Comparison of ENCODE assay signal across 31 cellular contexts in genomic region chr15:53009093-53009492, GRCh38.
"Had no signal": no experiment of that assay in that cellular context is flagged by ENCODE, and none has a peak within 500 bp of the region (broad histone marks: within the 10 kb centered on the region; RNA-seq: fewer than 3 reads in every experiment).

No MANE protein-coding gene starts in this region.

- H3K9me3 ChIP-seq: body of pancreas, breast epithelium, colonic mucosa, esophagus squamous epithelium, gastroesophageal sphincter had no signal

- H3K9me3 Mint-ChIP-seq: activated CD8-positive, alpha-beta T cell treated with anti-CD3 and anti-CD28 coated beads for 36 hours; activated T-cell treated with anti-CD3 and anti-CD28 coated beads, Interleukin-2, amount 50 U/mL, for 4 hours; activated T-helper 17 cell treated with anti-CD3 and anti-CD28 coated beads, Interleukin-2, amount 50 U/mL, for 72 hours had no signal

- H3K27ac Mint-ChIP-seq: activated CD8-positive, alpha-beta T cell treated with anti-CD3 and anti-CD28 coated beads for 36 hours; activated naive CD8-positive, alpha-beta T cell; activated T-helper 17 cell treated with anti-CD3 and anti-CD28 coated beads, Interleukin-2, amount 50 U/mL, for 72 hours; WTC11 had no signal

- H3K27ac ChIP-seq: body of pancreas, breast epithelium, cardiac muscle cell, colonic mucosa, epithelial cell of prostate, esophagus squamous epithelium, gastroesophageal sphincter, heart right ventricle had no signal

- FAIRE-seq: endometrium, endothelial cell of umbilical vein had no signal

- ATAC-seq: activated CD8-positive, alpha-beta T cell treated with anti-CD3 and anti-CD28 coated beads for 36 hours; activated T-cell treated with anti-CD3 and anti-CD28 coated beads, Interleukin-2, amount 50 U/mL, for 4 hours; activated T-helper 17 cell treated with anti-CD3 and anti-CD28 coated beads, Interleukin-2, amount 50 U/mL, for 72 hours; body of pancreas; gastroesophageal sphincter; heart right ventricle; WTC11 had no signal

- H3K4me1 ChIP-seq: body of pancreas, breast epithelium, colonic mucosa, esophagus squamous epithelium, gastroesophageal sphincter, heart right ventricle had no signal

- DNase-seq: activated CD4-positive, alpha-beta T cell treated with anti-CD3 and anti-CD28 coated beads for 1 hour; activated CD4-positive, alpha-beta T cell treated with anti-CD3 and anti-CD28 coated beads for 4 hours; activated CD4-positive, alpha-beta T cell treated with anti-CD3 and anti-CD28 coated beads, Interleukin-2, amount 50 U/mL, for 1 hour; activated CD4-positive, alpha-beta T cell treated with anti-CD3 and anti-CD28 coated beads, Interleukin-2, amount 50 U/mL, for 48 hours; activated CD8-positive, alpha-beta memory T cell treated with anti-CD3 and anti-CD28 coated beads for 24 hours; activated CD8-positive, alpha-beta T cell treated with anti-CD3 and anti-CD28 coated beads for 36 hours; activated effector memory CD4-positive, alpha-beta T cell treated with Interleukin-2 at 50 U/mL for 16 hours; activated gamma-delta T cell treated with Interleukin-2 at 50 U/mL for 16 hours; activated naive CD4-positive, alpha-beta T cell treated with anti-CD3 and anti-CD28 coated beads, Interleukin-2, amount 50 U/mL, for 16 hours; activated naive CD4-positive, alpha-beta T cell treated with Interleukin-2 at 50 U/mL for 16 hours; activated T-cell treated with anti-CD3 and anti-CD28 coated beads, Interleukin-2, amount 50 U/mL, for 4 hours; amygdala; aorta; body of pancreas; central memory CD4-positive, alpha-beta T cell; cerebellar nuclear complex; colonic mucosa; effector CD8-positive, alpha-beta T cell; esophagus squamous epithelium; foreskin melanocyte; heart right ventricle; T-helper 2 cell had no signal

- H3K36me3 Mint-ChIP-seq: activated naive CD8-positive, alpha-beta T cell; WTC11 had no signal

- H3K27me3 ChIP-seq: body of pancreas, breast epithelium, cardiac muscle cell, colonic mucosa, esophagus squamous epithelium, heart right ventricle had no signal

- H3K36me3 ChIP-seq: breast epithelium, cardiac muscle cell, colonic mucosa, esophagus squamous epithelium, gastroesophageal sphincter, heart right ventricle had no signal

- H3K4me3 ChIP-seq: body of pancreas, breast epithelium, cardiac muscle cell, colonic mucosa, esophagus squamous epithelium, gastroesophageal sphincter, heart right ventricle had no signal

- H3K4me1 Mint-ChIP-seq: activated T-helper 17 cell treated with anti-CD3 and anti-CD28 coated beads, Interleukin-2, amount 50 U/mL, for 72 hours had no signal

- H3K4me3 Mint-ChIP-seq: activated CD8-positive, alpha-beta T cell treated with anti-CD3 and anti-CD28 coated beads for 36 hours; activated naive CD8-positive, alpha-beta T cell; activated T-cell treated with anti-CD3 and anti-CD28 coated beads, Interleukin-2, amount 50 U/mL, for 4 hours; activated T-helper 17 cell treated with anti-CD3 and anti-CD28 coated beads, Interleukin-2, amount 50 U/mL, for 72 hours; WTC11 had no signal
